16 cellular contexts compared by ENCODE assay signal in genomic region chr11:97965849-97966646, GRCh38.
DNase-seq lines count a peak whose midpoint lies in the region; ATAC-seq, FAIRE-seq and TF ChIP-seq lines count a peak whose summit lies in the region.
"Had no signal": no experiment of that assay in that cellular context is flagged by ENCODE, and none has a peak within 500 bp of the region (broad histone marks: within the 10 kb centered on the region; RNA-seq: fewer than 3 reads in every experiment).

No MANE protein-coding gene starts in this region.

- H3K27ac ChIP-seq in IMR-90 (ENCODE audit: insufficient read depth, low read length): peak overlapping the region; percentile 76
- no peak overlapping the region for H3K27ac ChIP-seq in left lung
- no peak overlapping the region for H3K27ac ChIP-seq in psoas muscle
- H3K27ac ChIP-seq: hepatocyte had no signal

- H2AFZ ChIP-seq in IMR-90 (replicated peaks; ENCODE audit: low read length, poor library complexity): peak overlapping the region; percentile 73
- H2AFZ ChIP-seq: hepatocyte had no signal

- H3K56ac ChIP-seq in IMR-90 (ENCODE audit: extremely low read depth, insufficient read depth, low read length): peak overlapping the region; percentile 91

- H4K8ac ChIP-seq in IMR-90 (ENCODE audit: low read depth in 2 of 2, low read length in 2 of 2): peak overlapping the region; percentile 89 to 99

- H3K4me2 ChIP-seq in IMR-90 (ENCODE audit: low read depth, low read length): peak overlapping the region; percentile 27; the same call in 1 of the 2 replicates
- H3K4me2 ChIP-seq: hepatocyte had no signal

- H2AK9ac ChIP-seq in IMR-90 (replicated peaks; ENCODE audit: low read depth, low read length, poor library complexity): no peak overlapping the region

- no peaks in the 10 kb centered on the region for H3K4me1 Mint-ChIP-seq in natural killer cell

- H3K4ac ChIP-seq in IMR-90 (ENCODE audit: low read depth, low read length): peak overlapping the region; percentile 97

- H2BK120ac ChIP-seq in IMR-90 (ENCODE audit: low read depth, low read length): peak overlapping the region; percentile 99

- 0 out of 2 replicates have a peak overlapping the region, but pooled peaks have one; percentile 4 for H3K9ac ChIP-seq in IMR-90 (ENCODE audit: low read depth, low read length)

- H3K18ac ChIP-seq in IMR-90 (ENCODE audit: low read depth, low read length): peak overlapping the region; percentile 99

- peak; percentile 94 for ATAC-seq in IMR-90 (ENCODE audit: low read depth)
- peak; percentile 27 for ATAC-seq in left lung
- ATAC-seq in psoas muscle: no peak
- no peak for ATAC-seq in natural killer cell
- ATAC-seq in HG03354 (IDR thresholded peaks at IDR 0.05; ENCODE audit: poor library complexity, severe bottlenecking, unreplicated experiment): no peak
- ATAC-seq: activated CD8-positive, alpha-beta T cell treated with anti-CD3 and anti-CD28 coated beads for 36 hours had no signal

- H3K14ac ChIP-seq in IMR-90 (replicated peaks; ENCODE audit: low read depth, low read length): peak overlapping the region; percentile 99

- WGBS in IMR-90 (ENCODE audit: extremely low coverage in 2 of 2, insufficient read length in 1 of 2), 2 experiments: no CpG with 5 or more reads among the region's 1 CpG
- 71 to 83% (median 71%) methylated on average over 1 of the region's 1 CpG for WGBS in psoas muscle, 3 donors

- dilution Hi-C loops in IMR-90 (cut with HindIII; ENCODE audit: low sequenced_read_pairs, unreplicated experiment): no loop called here

- peaks cover 17% of the 10 kb centered on the region for H3K4me1 ChIP-seq in IMR-90 (ENCODE audit: control insufficient read depth, insufficient read depth, low read length)
- no peaks in the 10 kb centered on the region for H3K4me1 ChIP-seq in left lung
- no peaks in the 10 kb centered on the region for H3K4me1 ChIP-seq in psoas muscle

- H3K4me3 Mint-ChIP-seq in natural killer cell: no peak overlapping the region
- H3K4me3 Mint-ChIP-seq: activated CD8-positive, alpha-beta T cell treated with anti-CD3 and anti-CD28 coated beads for 36 hours had no signal

- H3K9me3 ChIP-seq in IMR-90 (ENCODE audit: control insufficient read depth, insufficient read depth, low read length) (no peaks in the 10 kb centered on the region), left lung (peaks cover 0 to 8% of the 10 kb centered on the region in 2 donors), psoas muscle (no peaks in the 10 kb centered on the region)

- H2AK5ac ChIP-seq in IMR-90 (ENCODE audit: low read depth, low read length): peak overlapping the region; percentile 93; the same call in 1 of the 2 replicates

- DNase-seq in AG08395 (ENCODE audit: low spot score) (peak; percentile 84), IMR-90 (peak; percentile 98), bronchial epithelial cell (ENCODE audit: low read depth) (peak; percentile 96), left lung (no peak), inferior parietal cortex (ENCODE audit: extremely low spot score) (no peak), psoas muscle (no peak), natural killer cell (no peak)
- DNase-seq: activated CD8-positive, alpha-beta T cell treated with anti-CD3 and anti-CD28 coated beads for 36 hours; activated naive CD4-positive, alpha-beta T cell treated with anti-CD3 and anti-CD28 coated beads, Interleukin-2, amount 50 U/mL, for 16 hours; C1 segment of cervical spinal cord; GDM1; midbrain; NCI-H1092; NCI-H774 had no signal

- H4K20me1 ChIP-seq in IMR-90 (ENCODE audit: insufficient read depth, low read length): no peaks in the 10 kb centered on the region

- no TSS peak for BruUV-seq in IMR-90 (replicated peaks; lab: Mats Ljungman, UMichigan)

- no peak overlapping the region for H3K27ac Mint-ChIP-seq in natural killer cell
- H3K27ac Mint-ChIP-seq: activated CD8-positive, alpha-beta T cell treated with anti-CD3 and anti-CD28 coated beads for 36 hours had no signal

- H3K36me3 Mint-ChIP-seq in natural killer cell: no peaks in the 10 kb centered on the region

- no peak for FAIRE-seq in bronchial epithelial cell (lab: Jason Lieb, UNC)

- H4K91ac ChIP-seq in IMR-90 (ENCODE audit: insufficient read depth, low read depth, low read length): peak overlapping the region; percentile 95

- peaks cover 3% of the 10 kb centered on the region; the same call in 1 of the 2 replicates for H3K9me1 ChIP-seq in IMR-90 (ENCODE audit: insufficient read depth, low read length)

- H3K4me3 ChIP-seq in IMR-90 (ENCODE audit: insufficient read depth, low read depth, low read length): no peak overlapping the region
- no peak overlapping the region for H3K4me3 ChIP-seq in bronchial epithelial cell (ENCODE audit: low read depth, low read length)
- no peak overlapping the region for H3K4me3 ChIP-seq in left lung
- no peak overlapping the region for H3K4me3 ChIP-seq in psoas muscle
- H3K4me3 ChIP-seq: hepatocyte had no signal

- H3K27me3 Mint-ChIP-seq in natural killer cell (ENCODE audit: low read depth in 2 of 2): no peaks in the 10 kb centered on the region
- H3K27me3 Mint-ChIP-seq: activated CD8-positive, alpha-beta T cell treated with anti-CD3 and anti-CD28 coated beads for 36 hours had no signal

- peaks cover 14 to 23% of the 10 kb centered on the region in 2 donors for H3K9me3 Mint-ChIP-seq in natural killer cell

- peak; percentile 22 for TF ChIP-seq RAD21 in IMR-90 (IDR thresholded peaks at IDR 0.05; ENCODE audit: low read length)

- TF ChIP-seq CTCF in IMR-90 (conservative IDR thresholded peaks at IDR 0.05; ENCODE audit: low read depth, low read length) (no peak), bronchial epithelial cell (IDR thresholded peaks at IDR 0.05; ENCODE audit: insufficient read depth, low read length, severe bottlenecking) (no peak), left lung (IDR thresholded peaks at IDR 0.05) (no peak), psoas muscle (IDR thresholded peaks at IDR 0.05) (no peak), natural killer cell (IDR thresholded peaks at IDR 0.05) (no peak)

- H3K36me3 ChIP-seq in IMR-90 (ENCODE audit: control insufficient read depth, insufficient read depth, low read length) (no peaks in the 10 kb centered on the region), bronchial epithelial cell (ENCODE audit: control insufficient read depth, insufficient read depth, low read length) (no peaks in the 10 kb centered on the region), left lung (no peaks in the 10 kb centered on the region), psoas muscle (ENCODE audit: insufficient read depth in 1 of 2, low read depth in 1 of 2) (no peaks in the 10 kb centered on the region)

- POLR2A ChIA-PET in IMR-90 (lab: Charles Lee; ENCODE audit: unreplicated experiment): no interaction called here

- peak overlapping the region; percentile 99 for H2BK5ac ChIP-seq in IMR-90 (ENCODE audit: low read depth, low read length, poor library complexity, severe bottlenecking)

- in situ Hi-C loops in IMR-90 (cut with MboI; ENCODE audit: low sequenced_read_pairs): no loop called here

- no peaks in the 10 kb centered on the region for H3K79me1 ChIP-seq in IMR-90 (ENCODE audit: low read depth in 1 of 2, low read length in 2 of 2)

- CTCF ChIA-PET in IMR-90 (lab: Yijun Ruan, JAX): no interaction called here

- peak; percentile 58 for TF ChIP-seq POLR2A in IMR-90 (IDR thresholded peaks at IDR 0.05; ENCODE audit: low read depth, low read length)

- intact Hi-C loops in IMR-90 (cut with micrococcal nuclease): no loop called here
- intact Hi-C loops in left lung (cut with DNase I): no loop called here
- intact Hi-C loops in psoas muscle (cut with DNase I): no loop called here
- intact Hi-C loops in natural killer cell (cut with micrococcal nuclease): no loop called here

- H2BK15ac ChIP-seq in IMR-90 (ENCODE audit: low read depth, low read length): peak overlapping the region; percentile 90

- peak overlapping the region; percentile 99 for H2BK20ac ChIP-seq in IMR-90 (ENCODE audit: low read depth, low read length)

- no peaks in the 10 kb centered on the region for H3K27me3 ChIP-seq in IMR-90 (ENCODE audit: control insufficient read depth, insufficient read depth, low read length)
- no peaks in the 10 kb centered on the region for H3K27me3 ChIP-seq in bronchial epithelial cell (ENCODE audit: control insufficient read depth, insufficient read depth, low read length)
- no peaks in the 10 kb centered on the region for H3K27me3 ChIP-seq in left lung
- H3K27me3 ChIP-seq in psoas muscle (ENCODE audit: insufficient read depth in 3 of 3, low read length in 2 of 3): no peaks in the 10 kb centered on the region
- H3K27me3 ChIP-seq: hepatocyte had no signal

- H3K23ac ChIP-seq in IMR-90 (ENCODE audit: low read depth, low read length): peak overlapping the region; percentile 98

- peak overlapping the region; percentile 88 for H4K5ac ChIP-seq in IMR-90 (ENCODE audit: low read depth, low read length)

TF ChIP-seq in IMR-90, 13 proteins besides CTCF, POLR2A, EP300 and RAD21:
- TF ChIP-seq FOS (IDR thresholded peaks at IDR 0.05; ENCODE audit: low read depth, low read length) (peak; percentile 92), NFE2L2 (IDR thresholded peaks at IDR 0.05; ENCODE audit: low read depth, low read length) (no peak), CEBPB (IDR thresholded peaks at IDR 0.05; ENCODE audit: low read depth, low read length) (peak; percentile 82; the same call in 1 of the 2 replicates), SMC3 (IDR thresholded peaks at IDR 0.05; ENCODE audit: low read depth, low read length) (no peak), RCOR1 (IDR thresholded peaks at IDR 0.05; ENCODE audit: insufficient replicate concordance, low read length) (no peak), MAFK (IDR thresholded peaks at IDR 0.05; ENCODE audit: low read depth, low read length) (peak; percentile 47; the same call in 1 of the 2 replicates), MAZ (IDR thresholded peaks at IDR 0.05; ENCODE audit: borderline replicate concordance, low read depth, low read length) (peak; percentile 29; the same call in 1 of the 2 replicates)

Comparison
In these comparisons a context has a peak if more than half of its experiments do, and no peak if none do; other contexts are left out.
1. DNase-seq: peak in AG08395 (single experiment), IMR-90 (single experiment) and bronchial epithelial cell (single experiment); none in left lung (0 of 2), inferior parietal cortex (single experiment), psoas muscle (0 of 2) and natural killer cell (single experiment).
2. ATAC-seq: peak in IMR-90 (single experiment) and left lung (single experiment); none in psoas muscle (0 of 4), natural killer cell (0 of 3) and HG03354 (single experiment).